Comparison of ENCODE assay signal across 8 cellular contexts in genomic region chr12:62934799-62935674, GRCh38. TPM values are rescaled to one million over a fixed set of nuclear protein-coding genes. Genes with fewer than 3 reads are reported as not detected.
DNase-seq lines count a peak whose midpoint lies in the region; ATAC-seq and TF ChIP-seq lines count a peak whose summit lies in the region.

Gene PPM1H, minus strand, starts transcription at chr12:62935150. Its CDS starts 414 bp downstream, at chr12:62934736.

- TF ChIP-seq CTCF in CD4-positive, alpha-beta T cell (IDR thresholded peaks at IDR 0.05), result no peak
- TF ChIP-seq CTCF in thyroid gland (IDR thresholded peaks at IDR 0.05), result peak; percentile 38 to 72 (median 58)

- no peaks in the 10 kb centered on the region for H3K36me3 Mint-ChIP-seq in CD4-positive, alpha-beta T cell (ENCODE audit: low read depth)
- H3K36me3 Mint-ChIP-seq in activated CD4-positive, alpha-beta memory T cell treated with anti-CD3 and anti-CD28 coated beads for 36 hours, result no peaks in the 10 kb centered on the region

- TF ChIP-seq POLR2A in thyroid gland (IDR thresholded peaks at IDR 0.05), result peak in 1 of 2 donors; percentile 66

- H3K36me3 ChIP-seq in mucosa of stomach (ENCODE audit: control insufficient read depth, insufficient read depth, low read length) (no peaks in the 10 kb centered on the region), thyroid gland (no peaks in the 10 kb centered on the region)

- WGBS in thyroid gland, 2 donors, result 2 to 3% methylated on average over 23 to 42 of the region's 69 CpGs

- H3K4me3 ChIP-seq in mucosa of stomach (ENCODE audit: low read length) (peak within 1 kb of the TSS; percentile 45), thyroid gland (replicated peaks in 1 of 3) (peak within 1 kb of the TSS; percentile 45 to 80 (median 61))

- peak within 1 kb of the TSS; percentile 86 for H3K4me3 Mint-ChIP-seq in CD4-positive, alpha-beta T cell
- peak within 1 kb of the TSS; percentile 62 for H3K4me3 Mint-ChIP-seq in activated CD4-positive, alpha-beta memory T cell treated with anti-CD3 and anti-CD28 coated beads for 36 hours

- DNase-seq in CD4-positive, alpha-beta T cell, result peak in 2 of 10 experiments; percentile 2 to 3
- peak; percentile 88 for DNase-seq in NCI-H2196 treated with DMSO at 0.1 percent for 48 hours (lab: John Stamatoyannopoulos, UW; ENCODE audit: unreplicated experiment)
- peak; percentile 39 for DNase-seq in activated CD4-positive, alpha-beta memory T cell treated with anti-CD3 and anti-CD28 coated beads for 36 hours
- peak; percentile 10 for DNase-seq in fibroblast of gingiva (ENCODE audit: low read depth)
- peak; percentile 91 to 92 for DNase-seq in thyroid gland

- no peak within 1 kb of the TSS for H3K27ac ChIP-seq in CD4-positive, alpha-beta T cell (ENCODE audit: low read depth, low read length)
- H3K27ac ChIP-seq in thyroid gland, result peak within 1 kb of the TSS in 2 of 3 donors; percentile 60 to 72

- no peaks in the 10 kb centered on the region for H3K9me3 Mint-ChIP-seq in CD4-positive, alpha-beta T cell
- H3K9me3 Mint-ChIP-seq in activated CD4-positive, alpha-beta memory T cell treated with anti-CD3 and anti-CD28 coated beads for 36 hours, result no peaks in the 10 kb centered on the region

- no peaks in the 10 kb centered on the region for H3K4me1 ChIP-seq in mucosa of stomach (ENCODE audit: control insufficient read depth, insufficient read depth, low read length)
- peaks cover 0 to 9% of the 10 kb centered on the region in 2 donors for H3K4me1 ChIP-seq in thyroid gland

- POLR2A ChIA-PET in CD4-positive, alpha-beta T cell (lab: Charles Lee), result no interaction called here
- POLR2A ChIA-PET in activated CD4-positive, alpha-beta memory T cell treated with anti-CD3 and anti-CD28 coated beads for 36 hours (lab: Charles Lee), result no interaction called here

- CTCF ChIA-PET in CD4-positive, alpha-beta T cell (lab: Charles Lee), result no interaction called here
- CTCF ChIA-PET in activated CD4-positive, alpha-beta memory T cell treated with anti-CD3 and anti-CD28 coated beads for 36 hours (lab: Charles Lee), result interaction anchor here (0.7 to 1.2 kb wide), 3 partner anchors 16 to 914 kb away, joined by 3 to 4 read pairs (median 3); no protein-coding TSS in a partner anchor

- ATAC-seq in CD4-positive, alpha-beta T cell (ENCODE audit: poor library complexity), result peak; percentile 49
- ATAC-seq in GM19043 (IDR thresholded peaks at IDR 0.05; ENCODE audit: low read depth, unreplicated experiment) (peak; percentile 72), HG03159 (IDR thresholded peaks at IDR 0.05; ENCODE audit: unreplicated experiment) (peak; percentile 78)

- H3K9me3 ChIP-seq in CD4-positive, alpha-beta T cell (ENCODE audit: control insufficient read depth, low read length), result no peaks in the 10 kb centered on the region
- H3K9me3 ChIP-seq in mucosa of stomach (ENCODE audit: control insufficient read depth, low read length) (no peaks in the 10 kb centered on the region), thyroid gland (no peaks in the 10 kb centered on the region)

- no peak within 1 kb of the TSS for H3K27ac Mint-ChIP-seq in CD4-positive, alpha-beta T cell
- no peak within 1 kb of the TSS for H3K27ac Mint-ChIP-seq in activated CD4-positive, alpha-beta memory T cell treated with anti-CD3 and anti-CD28 coated beads for 36 hours

- peak within 1 kb of the TSS; percentile 85 for H3K9ac ChIP-seq in mucosa of stomach (ENCODE audit: low read length)

- H3K4me1 Mint-ChIP-seq in CD4-positive, alpha-beta T cell (ENCODE audit: low read depth), result peaks cover 14% of the 10 kb centered on the region
- peaks cover 12% of the 10 kb centered on the region for H3K4me1 Mint-ChIP-seq in activated CD4-positive, alpha-beta memory T cell treated with anti-CD3 and anti-CD28 coated beads for 36 hours (ENCODE audit: low read depth)

- peaks cover 51% of the 10 kb centered on the region for H3K27me3 ChIP-seq in CD4-positive, alpha-beta T cell (ENCODE audit: control insufficient read depth, insufficient read depth, low read length)
- H3K27me3 ChIP-seq in mucosa of stomach (ENCODE audit: control insufficient read depth, insufficient read depth, low read length) (no peaks in the 10 kb centered on the region), thyroid gland (no peaks in the 10 kb centered on the region)

- intact Hi-C loops in CD4-positive, alpha-beta T cell (cut with DNase I, micrococcal nuclease), result no loop called here
- intact Hi-C loops in activated CD4-positive, alpha-beta memory T cell treated with anti-CD3 and anti-CD28 coated beads for 36 hours (cut with micrococcal nuclease), result no loop called here
- intact Hi-C loops in thyroid gland (cut with DNase I), result no loop called here

- H3K27me3 Mint-ChIP-seq in CD4-positive, alpha-beta T cell, result peaks cover 60% of the 10 kb centered on the region
- peaks cover 29% of the 10 kb centered on the region for H3K27me3 Mint-ChIP-seq in activated CD4-positive, alpha-beta memory T cell treated with anti-CD3 and anti-CD28 coated beads for 36 hours

RNA-seq across cellular contexts. Expression of gene PPM1H, which starts in this region (rescaled TPM):
- not detected for total RNA-seq in CD4-positive, alpha-beta T cell
- not detected for total RNA-seq in activated CD4-positive, alpha-beta memory T cell treated with anti-CD3 and anti-CD28 coated beads for 36 hours
- total RNA-seq in thyroid gland, result 10 to 100 TPM in 2 of 4 donors, 1 to 10 TPM in 2; 3.9 to 12.7 (median 9.0) TPM

Comparison
In these comparisons a context has a peak if more than half of its experiments do, and no peak if none do; other contexts are left out.
1. RNA of gene PPM1H (total RNA-seq): 3.9 to 12.7 TPM in thyroid gland; not detected in CD4-positive, alpha-beta T cell and not detected in activated CD4-positive, alpha-beta memory T cell treated with anti-CD3 and anti-CD28 coated beads for 36 hours; every median in the first group is over 4 times any median in the second.
2. Peak in ATAC-seq in CD4-positive, alpha-beta T cell; RNA of the gene not detected or under 1 TPM.
3. Peak in DNase-seq in activated CD4-positive, alpha-beta memory T cell treated with anti-CD3 and anti-CD28 coated beads for 36 hours; RNA of the gene not detected or under 1 TPM.
4. Peak in every context shown above with its lines, with median percentiles within 50 percentile points of each other: ATAC-seq.